Comparison of ENCODE assay signal across 1 cellular context in the genomic region with DNA sequence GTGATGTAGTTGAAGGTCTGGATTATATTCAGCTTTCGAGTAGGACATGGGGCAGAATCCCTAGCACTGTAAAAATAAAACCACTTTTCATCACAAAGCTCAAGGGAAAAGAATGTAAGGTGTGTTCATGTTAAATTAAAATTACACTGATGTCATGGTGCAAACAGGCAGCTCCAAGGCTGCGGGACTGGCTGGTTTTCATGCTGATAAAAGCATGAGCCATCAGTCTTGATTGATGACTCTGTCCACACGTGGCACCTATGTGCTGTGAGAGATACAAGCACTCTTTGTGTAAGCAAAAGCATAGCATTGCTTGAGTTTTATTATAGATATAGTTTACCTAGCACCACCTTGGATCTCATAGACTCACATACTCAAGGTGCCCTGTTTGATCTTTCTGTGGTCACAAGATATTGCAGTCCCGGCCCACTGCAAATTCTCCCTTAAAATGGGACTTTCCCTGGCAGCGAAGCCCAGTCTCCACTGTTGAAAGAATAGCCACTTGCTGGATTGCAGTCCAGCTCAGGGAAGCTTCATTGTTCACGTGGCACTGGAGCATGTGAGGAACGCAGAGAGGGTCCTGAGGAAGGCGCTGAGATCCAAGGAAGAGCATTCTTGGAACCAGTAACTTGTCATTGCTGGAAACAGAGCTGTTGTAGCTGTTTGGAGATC.
TF ChIP-seq lines count a peak whose summit lies in the region.

No MANE protein-coding gene starts in this region.

TF ChIP-seq in K562, 482 proteins besides CTCF, POLR2A, EP300 and RAD21 (continues in another document):
- TF ChIP-seq, protein P1, sequence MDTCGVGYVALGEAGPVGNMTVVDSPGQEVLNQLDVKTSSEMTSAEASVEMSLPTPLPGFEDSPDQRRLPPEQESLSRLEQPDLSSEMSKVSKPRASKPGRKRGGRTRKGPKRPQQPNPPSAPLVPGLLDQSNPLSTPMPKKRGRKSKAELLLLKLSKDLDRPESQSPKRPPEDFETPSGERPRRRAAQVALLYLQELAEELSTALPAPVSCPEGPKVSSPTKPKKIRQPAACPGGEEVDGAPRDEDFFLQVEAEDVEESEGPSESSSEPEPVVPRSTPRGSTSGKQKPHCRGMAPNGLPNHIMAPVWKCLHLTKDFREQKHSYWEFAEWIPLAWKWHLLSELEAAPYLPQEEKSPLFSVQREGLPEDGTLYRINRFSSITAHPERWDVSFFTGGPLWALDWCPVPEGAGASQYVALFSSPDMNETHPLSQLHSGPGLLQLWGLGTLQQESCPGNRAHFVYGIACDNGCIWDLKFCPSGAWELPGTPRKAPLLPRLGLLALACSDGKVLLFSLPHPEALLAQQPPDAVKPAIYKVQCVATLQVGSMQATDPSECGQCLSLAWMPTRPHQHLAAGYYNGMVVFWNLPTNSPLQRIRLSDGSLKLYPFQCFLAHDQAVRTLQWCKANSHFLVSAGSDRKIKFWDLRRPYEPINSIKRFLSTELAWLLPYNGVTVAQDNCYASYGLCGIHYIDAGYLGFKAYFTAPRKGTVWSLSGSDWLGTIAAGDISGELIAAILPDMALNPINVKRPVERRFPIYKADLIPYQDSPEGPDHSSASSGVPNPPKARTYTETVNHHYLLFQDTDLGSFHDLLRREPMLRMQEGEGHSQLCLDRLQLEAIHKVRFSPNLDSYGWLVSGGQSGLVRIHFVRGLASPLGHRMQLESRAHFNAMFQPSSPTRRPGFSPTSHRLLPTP (IDR thresholded peaks at IDR 0.05; ENCODE audit: borderline replicate concordance, extremely low read depth, insufficient read length), result no peak
- TF ChIP-seq CHCHD3 (CRISPR knock-in tag; IDR thresholded peaks at IDR 0.05), result no peak
- TF ChIP-seq PHB (CRISPR knock-in tag; IDR thresholded peaks at IDR 0.05), result no peak
- TF ChIP-seq KLF16 (IDR thresholded peaks at IDR 0.05), result peak; percentile 51; the same call in 1 of the 2 replicates
- TF ChIP-seq, protein P2, sequence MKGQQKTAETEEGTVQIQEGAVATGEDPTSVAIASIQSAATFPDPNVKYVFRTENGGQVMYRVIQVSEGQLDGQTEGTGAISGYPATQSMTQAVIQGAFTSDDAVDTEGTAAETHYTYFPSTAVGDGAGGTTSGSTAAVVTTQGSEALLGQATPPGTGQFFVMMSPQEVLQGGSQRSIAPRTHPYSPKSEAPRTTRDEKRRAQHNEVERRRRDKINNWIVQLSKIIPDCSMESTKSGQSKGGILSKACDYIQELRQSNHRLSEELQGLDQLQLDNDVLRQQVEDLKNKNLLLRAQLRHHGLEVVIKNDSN (CRISPR knock-in tag; IDR thresholded peaks at IDR 0.05), result peak; percentile 71
- TF ChIP-seq NCOR1 (IDR thresholded peaks at IDR 0.05), result peak; percentile 50; the same call in 1 of the 2 replicates
- no peak for TF ChIP-seq SPI1 (IDR thresholded peaks at IDR 0.05; ENCODE audit: borderline replicate concordance, low read depth, low read length)
- TF ChIP-seq SUPT5H (IDR thresholded peaks at IDR 0.05), result no peak
- TF ChIP-seq SMARCE1 (IDR thresholded peaks at IDR 0.05), result peak; percentile 79
- peak; percentile 88 for TF ChIP-seq JUND (IDR thresholded peaks at IDR 0.05; ENCODE audit: borderline replicate concordance, low read depth, low read length)
- TF ChIP-seq JUND (tag; IDR thresholded peaks at IDR 0.05; ENCODE audit: borderline replicate concordance, low read depth, low read length), result peak; percentile 80; the same call in 2 of the 3 replicates
- peak; percentile 69; the same call in 1 of the 2 replicates for TF ChIP-seq LEF1 (IDR thresholded peaks at IDR 0.05)
- no peak for TF ChIP-seq POLR2G (IDR thresholded peaks at IDR 0.05; ENCODE audit: low read depth, low read length)
- TF ChIP-seq, protein P3, sequence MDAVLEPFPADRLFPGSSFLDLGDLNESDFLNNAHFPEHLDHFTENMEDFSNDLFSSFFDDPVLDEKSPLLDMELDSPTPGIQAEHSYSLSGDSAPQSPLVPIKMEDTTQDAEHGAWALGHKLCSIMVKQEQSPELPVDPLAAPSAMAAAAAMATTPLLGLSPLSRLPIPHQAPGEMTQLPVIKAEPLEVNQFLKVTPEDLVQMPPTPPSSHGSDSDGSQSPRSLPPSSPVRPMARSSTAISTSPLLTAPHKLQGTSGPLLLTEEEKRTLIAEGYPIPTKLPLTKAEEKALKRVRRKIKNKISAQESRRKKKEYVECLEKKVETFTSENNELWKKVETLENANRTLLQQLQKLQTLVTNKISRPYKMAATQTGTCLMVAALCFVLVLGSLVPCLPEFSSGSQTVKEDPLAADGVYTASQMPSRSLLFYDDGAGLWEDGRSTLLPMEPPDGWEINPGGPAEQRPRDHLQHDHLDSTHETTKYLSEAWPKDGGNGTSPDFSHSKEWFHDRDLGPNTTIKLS (IDR thresholded peaks at IDR 0.05; ENCODE audit: borderline replicate concordance, low read depth), result peak; percentile 85; the same call in 1 of the 2 replicates
- peak; percentile 62; the same call in 1 of the 2 replicates for TF ChIP-seq STAT5A (IDR thresholded peaks at IDR 0.05; ENCODE audit: borderline replicate concordance, low read length)
- peak in 1 of 2 experiments; percentile 51; a peak in 1 of 4 replicates for TF ChIP-seq HDAC1 (IDR thresholded peaks at IDR 0.05)
- TF ChIP-seq POLR2AphosphoS5 (IDR thresholded peaks at IDR 0.05; ENCODE audit: control insufficient read depth, insufficient read depth, low read depth, low read length), result peak; percentile 69; the same call in 1 of the 2 replicates
- peak; percentile 89 for TF ChIP-seq DPF2 (IDR thresholded peaks at IDR 0.05)
- TF ChIP-seq BCL6 (CRISPR knock-in tag; IDR thresholded peaks at IDR 0.05), result no peak
- TF ChIP-seq PML (IDR thresholded peaks at IDR 0.05; ENCODE audit: low read length), result peak; percentile 67
- TF ChIP-seq, protein P4, sequence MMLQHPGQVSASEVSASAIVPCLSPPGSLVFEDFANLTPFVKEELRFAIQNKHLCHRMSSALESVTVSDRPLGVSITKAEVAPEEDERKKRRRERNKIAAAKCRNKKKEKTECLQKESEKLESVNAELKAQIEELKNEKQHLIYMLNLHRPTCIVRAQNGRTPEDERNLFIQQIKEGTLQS (IDR thresholded peaks at IDR 0.05), result peak; percentile 82
- TF ChIP-seq, protein P4 (CRISPR knock-in tag; conservative IDR thresholded peaks at IDR 0.05), result peak; percentile 76; the same call in 1 of the 2 replicates
- TF ChIP-seq ARID1B (IDR thresholded peaks at IDR 0.05), result peak; percentile 89
- TF ChIP-seq L3MBTL2 (IDR thresholded peaks at IDR 0.05), result peak; percentile 71; the same call in 1 of the 2 replicates
- peak; percentile 100 for TF ChIP-seq MEIS2 (IDR thresholded peaks at IDR 0.05; ENCODE audit: partially characterized antibody)
- peak; percentile 91 for TF ChIP-seq FOSL1 (tag; conservative IDR thresholded peaks at IDR 0.05)
- TF ChIP-seq ZKSCAN8 (CRISPR knock-in tag; IDR thresholded peaks at IDR 0.05), result peak; percentile 52; the same call in 1 of the 2 replicates
- TF ChIP-seq KDM1A (IDR thresholded peaks at IDR 0.05), result peak in 1 of 2 experiments; percentile 59; a peak in 1 of 4 replicates
- TF ChIP-seq ZBTB1 (CRISPR knock-in tag; IDR thresholded peaks at IDR 0.05; ENCODE audit: borderline replicate concordance, low read depth), result no peak
- TF ChIP-seq ZZZ3 (IDR thresholded peaks at IDR 0.05), result no peak
- peak; percentile 64; the same call in 1 of the 2 replicates for TF ChIP-seq DMBX1 (CRISPR knock-in tag; IDR thresholded peaks at IDR 0.05; ENCODE audit: borderline replicate concordance)
- peak; percentile 67 for TF ChIP-seq MTA2 (IDR thresholded peaks at IDR 0.05; ENCODE audit: low read depth)
- TF ChIP-seq XRCC5 (IDR thresholded peaks at IDR 0.05; ENCODE audit: low read depth, low read length), result no peak
- TF ChIP-seq NR2C2 (CRISPR knock-in tag; IDR thresholded peaks at IDR 0.05), result no peak
- no peak for TF ChIP-seq NR2C2 (tag; IDR thresholded peaks at IDR 0.05)
- TF ChIP-seq CREM (IDR thresholded peaks at IDR 0.05; ENCODE audit: low read depth), result peak; percentile 54; the same call in 1 of the 2 replicates
- TF ChIP-seq TBL1XR1 (IDR thresholded peaks at IDR 0.05; ENCODE audit: low read length in 2 of 2), result 0 out of 4 replicates have a peak, but pooled peaks of 1 of the 2 experiments have one; percentile 11
- TF ChIP-seq, protein P5, sequence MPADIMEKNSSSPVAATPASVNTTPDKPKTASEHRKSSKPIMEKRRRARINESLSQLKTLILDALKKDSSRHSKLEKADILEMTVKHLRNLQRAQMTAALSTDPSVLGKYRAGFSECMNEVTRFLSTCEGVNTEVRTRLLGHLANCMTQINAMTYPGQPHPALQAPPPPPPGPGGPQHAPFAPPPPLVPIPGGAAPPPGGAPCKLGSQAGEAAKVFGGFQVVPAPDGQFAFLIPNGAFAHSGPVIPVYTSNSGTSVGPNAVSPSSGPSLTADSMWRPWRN (IDR thresholded peaks at IDR 0.05; ENCODE audit: low read depth), result peak; percentile 85
- TF ChIP-seq, protein P6, sequence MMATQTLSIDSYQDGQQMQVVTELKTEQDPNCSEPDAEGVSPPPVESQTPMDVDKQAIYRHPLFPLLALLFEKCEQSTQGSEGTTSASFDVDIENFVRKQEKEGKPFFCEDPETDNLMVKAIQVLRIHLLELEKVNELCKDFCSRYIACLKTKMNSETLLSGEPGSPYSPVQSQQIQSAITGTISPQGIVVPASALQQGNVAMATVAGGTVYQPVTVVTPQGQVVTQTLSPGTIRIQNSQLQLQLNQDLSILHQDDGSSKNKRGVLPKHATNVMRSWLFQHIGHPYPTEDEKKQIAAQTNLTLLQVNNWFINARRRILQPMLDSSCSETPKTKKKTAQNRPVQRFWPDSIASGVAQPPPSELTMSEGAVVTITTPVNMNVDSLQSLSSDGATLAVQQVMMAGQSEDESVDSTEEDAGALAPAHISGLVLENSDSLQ (IDR thresholded peaks at IDR 0.05), result peak; percentile 92
- TF ChIP-seq ATF7 (IDR thresholded peaks at IDR 0.05), result peak; percentile 77
- TF ChIP-seq JUN (IDR thresholded peaks at IDR 0.05; ENCODE audit: borderline replicate concordance, low read depth, low read length), result peak; percentile 77
- TF ChIP-seq JUN (CRISPR knock-in tag; IDR thresholded peaks at IDR 0.05; ENCODE audit: borderline replicate concordance), result no peak
- peak; percentile 40 for TF ChIP-seq NFIC (IDR thresholded peaks at IDR 0.05)
- peak; percentile 89 for TF ChIP-seq SMARCA4 (IDR thresholded peaks at IDR 0.05)
- TF ChIP-seq CBFA2T2 (conservative IDR thresholded peaks at IDR 0.05), result peak; percentile 83
- no peak for TF ChIP-seq ZNF507 (tag; conservative IDR thresholded peaks at IDR 0.05)
- no peak for TF ChIP-seq STAT5B (CRISPR knock-in tag; IDR thresholded peaks at IDR 0.05)
- peak; percentile 53; the same call in 1 of the 2 replicates for TF ChIP-seq SMARCC2 (IDR thresholded peaks at IDR 0.05; ENCODE audit: low read depth)
- TF ChIP-seq CXXC5 (CRISPR knock-in tag; IDR thresholded peaks at IDR 0.05), result peak; percentile 52; the same call in 1 of the 2 replicates
